In genomic region chr20:63475209-63475608, GRCh38 we compare ENCODE assay signal across 1 cellular context.
A peak's percentile ranks its signal among the peaks of the same experiment; 100 is the strongest.
TF ChIP-seq lines count a peak whose summit lies in the region.

No MANE protein-coding gene starts in this region.

TF ChIP-seq in HepG2, 621 proteins besides CTCF, POLR2A, EP300 and RAD21:
- TF ChIP-seq REST (IDR thresholded peaks at IDR 0.05; ENCODE audit: borderline replicate concordance in 1 of 2, low read depth in 1 of 2, low read length in 2 of 2) (peak; percentile 86 to 93), ZNF253 (CRISPR knock-in tag; IDR thresholded peaks at IDR 0.05; ENCODE audit: borderline replicate concordance) (0 out of 2 replicates have a peak, but pooled peaks have one; percentile 32), TBX2 (CRISPR knock-in tag; IDR thresholded peaks at IDR 0.05; ENCODE audit: borderline replicate concordance) (no peak), EHMT2 (IDR thresholded peaks at IDR 0.05; ENCODE audit: borderline replicate concordance, low read depth, low read length) (0 out of 2 replicates have a peak, but pooled peaks have one; percentile 27), ZNF296 (CRISPR knock-in tag; conservative IDR thresholded peaks at IDR 0.05) (0 out of 2 replicates have a peak, but pooled peaks have one; percentile 30), MIER2 (CRISPR knock-in tag; IDR thresholded peaks at IDR 0.05) (peak; percentile 90), RNF2 (conservative IDR thresholded peaks at IDR 0.05; ENCODE audit: low read depth) (no peak)
